In genomic region chr1:94406446-94406845, GRCh38 we compare ENCODE assay signal across 20 cellular contexts.
"Had no signal": no experiment of that assay in that cellular context is flagged by ENCODE, and none has a peak within 500 bp of the region (broad histone marks: within the 10 kb centered on the region; RNA-seq: fewer than 3 reads in every experiment).

No MANE protein-coding gene starts in this region.

- H3K27ac Mint-ChIP-seq: dendritic cell treated with granulocyte-macrophage colony-stimulating factor and Interleukin-4, amounts not matched to agents 40 ng/mL and 50 ng/mL, for 4 days; effector memory CD8-positive, alpha-beta T cell; immature natural killer cell; naive thymus-derived CD8-positive, alpha-beta T cell had no signal

- H3K4me3 ChIP-seq: esophagus muscularis mucosa, gastroesophageal sphincter, ovary, right atrium auricular region, sigmoid colon, skin epidermis, upper lobe of left lung, vagina had no signal

- DNase-seq: effector memory CD8-positive, alpha-beta T cell; foreskin fibroblast; glutamatergic neuron; immature natural killer cell; mammary epithelial cell; naive thymus-derived CD8-positive, alpha-beta T cell; nucleus accumbens; ovary; sigmoid colon; stimulated activated CD4-positive, alpha-beta T cell treated with anti-CD3 and anti-CD28 coated beads, Interleukin-12 subunit alpha, Interleukin-12 subunit beta, amount 100 ng/mL, for 4 hours; stimulated activated naive CD4-positive, alpha-beta T cell; upper lobe of left lung had no signal

- H3K9me3 Mint-ChIP-seq: dendritic cell treated with granulocyte-macrophage colony-stimulating factor and Interleukin-4, amounts not matched to agents 40 ng/mL and 50 ng/mL, for 4 days; effector memory CD8-positive, alpha-beta T cell; immature natural killer cell; naive thymus-derived CD8-positive, alpha-beta T cell had no signal

- H3K36me3 Mint-ChIP-seq: immature natural killer cell; naive thymus-derived CD8-positive, alpha-beta T cell had no signal

- H3K9me3 ChIP-seq: esophagus muscularis mucosa, gastroesophageal sphincter, ovary, right atrium auricular region, sigmoid colon, upper lobe of left lung, vagina had no signal

- FAIRE-seq: colon had no signal

- ATAC-seq: effector memory CD8-positive, alpha-beta T cell; gastroesophageal sphincter; naive thymus-derived CD8-positive, alpha-beta T cell had no signal

- H3K27me3 ChIP-seq: ovary, right atrium auricular region, sigmoid colon, upper lobe of left lung, vagina had no signal

- H3K27ac ChIP-seq: epithelial cell of prostate, esophagus muscularis mucosa, gastroesophageal sphincter, ovary, right atrium auricular region, sigmoid colon, skin epidermis, upper lobe of left lung, vagina had no signal

- H3K4me1 ChIP-seq: esophagus muscularis mucosa, gastroesophageal sphincter, right atrium auricular region, sigmoid colon, upper lobe of left lung, vagina had no signal

- H3K36me3 ChIP-seq: esophagus muscularis mucosa, gastroesophageal sphincter, ovary, right atrium auricular region, sigmoid colon, upper lobe of left lung, vagina had no signal
